In the genomic region with DNA sequence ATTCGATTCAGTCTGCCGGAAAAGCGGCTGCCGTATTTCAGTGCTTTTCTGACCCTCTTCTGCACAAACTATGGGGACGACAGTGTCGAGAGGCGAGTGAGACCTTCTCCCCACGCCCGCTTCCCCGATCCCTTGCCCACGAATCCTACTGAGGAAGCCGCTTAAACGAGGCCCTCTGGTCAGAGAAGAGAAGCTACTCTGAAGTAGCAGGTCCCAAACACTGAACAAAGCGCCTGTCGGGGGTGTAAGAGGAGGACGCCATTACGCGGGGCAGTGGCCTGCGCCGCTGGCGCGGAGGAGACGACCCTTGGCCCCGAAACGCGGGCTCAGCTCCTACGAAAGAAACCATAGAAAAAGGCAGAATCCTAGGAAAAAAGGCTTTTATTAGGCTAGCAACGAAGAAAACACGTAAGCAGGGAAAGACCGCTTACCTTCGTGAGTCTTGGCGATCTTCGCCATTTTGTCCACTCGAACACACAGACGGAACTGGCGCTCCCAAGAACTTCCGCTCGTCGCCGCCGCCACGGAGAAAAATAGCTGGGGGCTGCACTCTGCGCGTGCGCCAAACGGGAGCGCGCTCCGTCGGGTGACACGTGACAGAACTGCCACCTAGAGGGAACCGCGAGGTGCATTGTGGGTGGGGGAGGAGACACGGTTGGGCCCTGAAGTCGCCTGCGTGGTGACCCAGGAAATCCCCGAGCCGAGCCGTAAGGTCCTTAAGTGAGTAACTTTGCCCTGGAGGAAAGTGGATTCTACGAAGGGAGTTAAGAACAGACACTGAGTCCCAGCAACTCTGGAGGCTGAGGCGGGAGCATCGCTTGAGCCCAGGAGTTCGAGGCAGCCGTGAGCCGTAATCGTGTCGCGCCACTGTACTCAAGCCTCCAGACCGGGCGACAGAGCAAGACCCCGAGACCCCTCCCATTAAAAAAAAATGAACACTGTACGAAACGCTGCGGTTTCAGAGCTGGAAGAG, we compare ENCODE assay signal across 8 cellular contexts. TPM values are rescaled to one million over a fixed set of nuclear protein-coding genes. Genes with fewer than 3 reads are reported as not detected.
DNase-seq lines count a peak whose midpoint lies in the region; ATAC-seq and TF ChIP-seq lines count a peak whose summit lies in the region.

A gene with protein sequence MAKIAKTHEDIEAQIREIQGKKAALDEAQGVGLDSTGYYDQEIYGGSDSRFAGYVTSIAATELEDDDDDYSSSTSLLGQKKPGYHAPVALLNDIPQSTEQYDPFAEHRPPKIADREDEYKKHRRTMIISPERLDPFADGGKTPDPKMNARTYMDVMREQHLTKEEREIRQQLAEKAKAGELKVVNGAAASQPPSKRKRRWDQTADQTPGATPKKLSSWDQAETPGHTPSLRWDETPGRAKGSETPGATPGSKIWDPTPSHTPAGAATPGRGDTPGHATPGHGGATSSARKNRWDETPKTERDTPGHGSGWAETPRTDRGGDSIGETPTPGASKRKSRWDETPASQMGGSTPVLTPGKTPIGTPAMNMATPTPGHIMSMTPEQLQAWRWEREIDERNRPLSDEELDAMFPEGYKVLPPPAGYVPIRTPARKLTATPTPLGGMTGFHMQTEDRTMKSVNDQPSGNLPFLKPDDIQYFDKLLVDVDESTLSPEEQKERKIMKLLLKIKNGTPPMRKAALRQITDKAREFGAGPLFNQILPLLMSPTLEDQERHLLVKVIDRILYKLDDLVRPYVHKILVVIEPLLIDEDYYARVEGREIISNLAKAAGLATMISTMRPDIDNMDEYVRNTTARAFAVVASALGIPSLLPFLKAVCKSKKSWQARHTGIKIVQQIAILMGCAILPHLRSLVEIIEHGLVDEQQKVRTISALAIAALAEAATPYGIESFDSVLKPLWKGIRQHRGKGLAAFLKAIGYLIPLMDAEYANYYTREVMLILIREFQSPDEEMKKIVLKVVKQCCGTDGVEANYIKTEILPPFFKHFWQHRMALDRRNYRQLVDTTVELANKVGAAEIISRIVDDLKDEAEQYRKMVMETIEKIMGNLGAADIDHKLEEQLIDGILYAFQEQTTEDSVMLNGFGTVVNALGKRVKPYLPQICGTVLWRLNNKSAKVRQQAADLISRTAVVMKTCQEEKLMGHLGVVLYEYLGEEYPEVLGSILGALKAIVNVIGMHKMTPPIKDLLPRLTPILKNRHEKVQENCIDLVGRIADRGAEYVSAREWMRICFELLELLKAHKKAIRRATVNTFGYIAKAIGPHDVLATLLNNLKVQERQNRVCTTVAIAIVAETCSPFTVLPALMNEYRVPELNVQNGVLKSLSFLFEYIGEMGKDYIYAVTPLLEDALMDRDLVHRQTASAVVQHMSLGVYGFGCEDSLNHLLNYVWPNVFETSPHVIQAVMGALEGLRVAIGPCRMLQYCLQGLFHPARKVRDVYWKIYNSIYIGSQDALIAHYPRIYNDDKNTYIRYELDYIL (minus strand): TSS at position 488 of the 973 bp plus-strand sequence. CDS start 29 bp downstream, at position 459.

- peak; percentile 92 for DNase-seq in NCI-H2196 treated with DMSO at 0.1 percent for 48 hours (lab: John Stamatoyannopoulos, UW; ENCODE audit: unreplicated experiment)
- peak; percentile 97 to 99 for DNase-seq in breast epithelium (ENCODE audit: low spot score in 2 of 2)

- peak within 1 kb of the TSS; percentile 95 for H2AFZ ChIP-seq in ACC112 (ENCODE audit: low read length, unreplicated experiment)

- peaks cover 26% of the 10 kb centered on the region for H3K4me1 ChIP-seq in ACC112 (ENCODE audit: control insufficient read depth, insufficient read depth, low read length, unreplicated experiment)
- H3K4me1 ChIP-seq in breast epithelium = peaks cover 5 to 20% of the 10 kb centered on the region in 2 donors
- H3K4me1 ChIP-seq in skeletal muscle tissue (ENCODE audit: control insufficient read depth in 3 of 3, insufficient read depth in 3 of 3, low read length in 3 of 3) = peaks cover 35 to 39% (median 37%) of the 10 kb centered on the region in 3 donors

- intact Hi-C loops in breast epithelium (cut with DNase I; ENCODE audit: low total_unique reads) = no loop called here

- TF ChIP-seq POLR2A in breast epithelium (IDR thresholded peaks at IDR 0.05) = peak; percentile 97

- H3K79me2 ChIP-seq in ACC112 (ENCODE audit: control insufficient read depth, insufficient read depth, low read length, unreplicated experiment) = peaks cover 54% of the 10 kb centered on the region

- H3K27me3 ChIP-seq in ACC112 (ENCODE audit: insufficient read depth, low read length) (no peaks in the 10 kb centered on the region), breast epithelium (no peaks in the 10 kb centered on the region), skeletal muscle tissue (ENCODE audit: control insufficient read depth in 3 of 3, insufficient read depth in 3 of 3, low read length in 3 of 3) (no peaks in the 10 kb centered on the region)

- ATAC-seq in GM18870 (IDR thresholded peaks at IDR 0.05; ENCODE audit: unreplicated experiment) = peak; percentile 87
- peak; percentile 95 for ATAC-seq in HG03135 (IDR thresholded peaks at IDR 0.05; ENCODE audit: unreplicated experiment)

- H3K27ac ChIP-seq in ACC112 (ENCODE audit: low read depth, low read length) (peak within 1 kb of the TSS; percentile 80), VCaP (peak within 1 kb of the TSS; percentile 93), breast epithelium (peak within 1 kb of the TSS; percentile 96 to 99), skeletal muscle tissue (ENCODE audit: low read depth, low read length) (peak within 1 kb of the TSS; percentile 93)

- TF ChIP-seq CTCF in VCaP (conservative IDR thresholded peaks at IDR 0.05) (no peak), breast epithelium (IDR thresholded peaks at IDR 0.05) (peak in 2 of 3 donors; percentile 11 to 19)

- H3K4me3 ChIP-seq in ACC112 (ENCODE audit: low read depth, low read length) (peak within 1 kb of the TSS; percentile 92), breast epithelium (peak within 1 kb of the TSS; percentile 80 to 96 (median 94)), iPS-18c (ENCODE audit: insufficient read depth, low read depth, low read length) (peak within 1 kb of the TSS; percentile 86), skeletal muscle tissue (ENCODE audit: low read length in 3 of 3) (peak within 1 kb of the TSS; percentile 95 to 99 (median 96))

- H3K36me3 ChIP-seq in ACC112 (ENCODE audit: insufficient read depth, low read length) = no peaks in the 10 kb centered on the region
- H3K36me3 ChIP-seq in breast epithelium = no peaks in the 10 kb centered on the region
- H3K36me3 ChIP-seq in skeletal muscle tissue (ENCODE audit: control insufficient read depth in 3 of 3, insufficient read depth in 3 of 3, low read length in 3 of 3) = peaks cover 0 to 4% (median 0%) of the 10 kb centered on the region in 3 donors

- H3K9ac ChIP-seq in skeletal muscle tissue (ENCODE audit: low read depth in 1 of 3, low read length in 3 of 3) = peak within 1 kb of the TSS; percentile 99 to 100 (median 100)

- H3K9me3 ChIP-seq in breast epithelium (no peaks in the 10 kb centered on the region), iPS-18c (ENCODE audit: control insufficient read depth, insufficient read depth, low read length) (no peaks in the 10 kb centered on the region), skeletal muscle tissue (ENCODE audit: control insufficient read depth in 3 of 3, low read length in 3 of 3) (no peaks in the 10 kb centered on the region)

RNA-seq across cellular contexts. Expression of the gene that starts here (rescaled TPM):
- total RNA-seq in breast epithelium = 100 to 1,000 TPM; 403 to 552 (median 415) TPM
- total RNA-seq in skeletal muscle tissue = 152 TPM

Comparison
In these comparisons a context has a peak if more than half of its experiments do, and no peak if none do; other contexts are left out.
1. Peak in every context shown above with its lines: DNase-seq, ATAC-seq, H3K4me3 ChIP-seq and H3K27ac ChIP-seq.